In genomic region chrX:1412551-1413161, GRCh38 we compare ENCODE assay signal across 19 cellular contexts.
"Had no signal": no experiment of that assay in that cellular context is flagged by ENCODE, and none has a peak within 500 bp of the region (broad histone marks: within the 10 kb centered on the region; RNA-seq: fewer than 3 reads in every experiment).

No MANE protein-coding gene starts in this region.

- H3K27me3 ChIP-seq: brain microvascular endothelial cell, colonic mucosa, foreskin keratinocyte, hepatocyte, stomach had no signal

- H3K4me1 ChIP-seq: colonic mucosa, foreskin keratinocyte, stomach had no signal

- H3K36me3 ChIP-seq: colonic mucosa had no signal

- H3K9me3 ChIP-seq: colonic mucosa, stomach had no signal

- H3K27ac ChIP-seq: brain microvascular endothelial cell, colonic mucosa, foreskin keratinocyte, hepatocyte, stomach had no signal

- ATAC-seq: activated CD8-positive, alpha-beta T cell treated with anti-CD3 and anti-CD28 coated beads, Interleukin-2, amount 10 ng/mL, durations not matched to agents 7 days and 5 days; foreskin keratinocyte; left colon; SK-N-SH treated with all-trans-retinoic acid at 6 μM for 48 hours; T-cell had no signal

- DNase-seq: activated CD4-positive, alpha-beta T cell treated with anti-CD3 and anti-CD28 coated beads, Interleukin-2, amount 10 ng/mL, durations not matched to agents 7 days and 5 days; activated CD4-positive, CD25-positive, alpha-beta regulatory T cell; activated CD8-positive, alpha-beta T cell treated with anti-CD3 and anti-CD28 coated beads, Interleukin-2, amount 10 ng/mL, durations not matched to agents 7 days and 5 days; activated naive CD4-positive, alpha-beta T cell treated with Interleukin-2 at 50 U/mL for 16 hours; anterior cingulate cortex; brain microvascular endothelial cell; central memory CD4-positive, alpha-beta T cell; colonic mucosa; endodermal cell; foreskin keratinocyte; left colon; mammary epithelial cell; nephron progenitor cell; nucleus accumbens; stimulated activated CD4-positive, alpha-beta T cell treated with anti-CD3 and anti-CD28 coated beads, Interleukin-2, amount 100 ng/mL, for 48 hours; stomach; T-cell had no signal

- H3K4me3 ChIP-seq: colonic mucosa, hepatocyte, stomach had no signal
